19 cellular contexts compared by ENCODE assay signal in the genomic region with DNA sequence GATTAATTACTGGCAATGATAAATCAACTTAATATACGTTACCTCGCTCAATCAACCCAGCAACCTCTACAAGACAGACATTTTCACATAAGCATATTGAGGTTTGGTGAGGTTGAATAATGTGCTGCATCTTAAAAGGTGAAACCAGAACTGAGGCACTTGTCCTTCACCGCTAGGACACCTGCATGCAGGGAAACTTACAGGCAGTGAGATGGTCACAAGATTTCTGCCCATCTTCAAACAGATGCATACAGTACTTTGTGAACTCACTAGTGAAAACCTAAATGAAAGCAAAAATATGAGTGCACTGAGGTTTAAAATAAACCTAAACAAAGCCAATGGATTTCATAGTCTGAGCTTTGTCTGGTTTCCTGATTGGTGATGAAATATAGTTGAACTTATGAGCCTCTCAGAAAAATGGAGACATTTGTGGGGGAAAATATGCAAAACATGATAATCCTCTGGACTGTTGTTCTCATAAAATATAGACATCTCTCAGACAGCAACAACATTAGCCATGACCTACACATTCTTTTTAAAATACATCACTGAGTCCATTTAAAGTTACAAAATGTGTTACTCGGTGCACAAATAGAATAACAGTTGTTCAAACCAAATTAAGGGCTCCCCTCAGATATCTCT. TPM values are rescaled to one million over a fixed set of nuclear protein-coding genes. Genes with fewer than 3 reads are reported as not detected.
DNase-seq lines count a peak whose midpoint lies in the region; ATAC-seq, FAIRE-seq and TF ChIP-seq lines count a peak whose summit lies in the region.
"Had no signal": no experiment of that assay in that cellular context is flagged by ENCODE, and none has a peak within 500 bp of the region (broad histone marks: within the 10 kb centered on the region; RNA-seq: fewer than 3 reads in every experiment).

No MANE protein-coding gene starts in this region.

- dilution Hi-C loops in keratinocyte (cut with MboI; ENCODE audit: extremely low pct_ligation_motif_present, low sequenced_read_pairs): no loop called here

- no peaks in the 10 kb centered on the region for H3K9me1 ChIP-seq in keratinocyte (ENCODE audit: control insufficient read depth, extremely low read depth, insufficient read depth, low read length)

- H3K27ac Mint-ChIP-seq in natural killer cell: no peak overlapping the region
- H3K27ac Mint-ChIP-seq: activated CD4-positive, alpha-beta memory T cell treated with anti-CD3 and anti-CD28 coated beads for 36 hours; type B pancreatic cell had no signal

- no peaks in the 10 kb centered on the region for H3K4me1 ChIP-seq in keratinocyte (ENCODE audit: control insufficient read depth, extremely low read depth, insufficient read depth, low read length)
- H3K4me1 ChIP-seq: BLaER1 treated with 17β-estradiol and CSF1 and Interleukin-3, amounts not matched to agents 10 nM and 100 nM; heart left ventricle; Peyer's patch had no signal

- no peaks in the 10 kb centered on the region for H4K20me1 ChIP-seq in keratinocyte (ENCODE audit: control insufficient read depth, extremely low read depth, insufficient read depth, low read length)
- H4K20me1 ChIP-seq: BLaER1 treated with 17β-estradiol and CSF1 and Interleukin-3, amounts not matched to agents 10 nM and 100 nM had no signal

- H3K27me3 ChIP-seq in brain microvascular endothelial cell (replicated peaks): no peaks in the 10 kb centered on the region
- H3K27me3 ChIP-seq in keratinocyte (ENCODE audit: control insufficient read depth, extremely low read depth, insufficient read depth, low read length): no peaks in the 10 kb centered on the region
- H3K27me3 ChIP-seq: BLaER1 treated with 17β-estradiol and CSF1 and Interleukin-3, amounts not matched to agents 10 nM and 100 nM; heart left ventricle; neutrophil; Peyer's patch had no signal

- TF ChIP-seq CTCF in brain microvascular endothelial cell (IDR thresholded peaks at IDR 0.05; ENCODE audit: low read depth, low read length, missing control alignments) (no peak), keratinocyte (optimal IDR thresholded peaks at IDR 0.05 in 1 of 3, IDR thresholded peaks at IDR 0.05 in 1 of 3, conservative IDR thresholded peaks at IDR 0.05 in 1 of 3; ENCODE audit: extremely low read depth in 1 of 3, insufficient read depth in 2 of 3, low read length in 3 of 3) (no peak), natural killer cell (IDR thresholded peaks at IDR 0.05) (no peak)

- in situ Hi-C loops in brain microvascular endothelial cell (cut with HindIII; ENCODE audit: low pct_ligation_motif_present, low sequenced_read_pairs): no loop called here

- no peaks in the 10 kb centered on the region for H3K79me2 ChIP-seq in keratinocyte (ENCODE audit: control insufficient read depth, insufficient read depth, low read length)

- peak; percentile 13 for FAIRE-seq in keratinocyte (lab: Jason Lieb, UNC)

- no peak overlapping the region for H2AFZ ChIP-seq in keratinocyte (ENCODE audit: control insufficient read depth, low read length)

- no peak overlapping the region for H3K9ac ChIP-seq in keratinocyte (ENCODE audit: control insufficient read depth, extremely low read depth, insufficient read depth, low read length)
- H3K9ac ChIP-seq: BLaER1 treated with 17β-estradiol and CSF1 and Interleukin-3, amounts not matched to agents 10 nM and 100 nM had no signal

- H3K4me2 ChIP-seq in keratinocyte (ENCODE audit: control insufficient read depth, extremely low read depth, insufficient read depth, low read depth, low read length): no peak overlapping the region
- H3K4me2 ChIP-seq: BLaER1 treated with 17β-estradiol and CSF1 and Interleukin-3, amounts not matched to agents 10 nM and 100 nM had no signal

- ATAC-seq in GM19324 (IDR thresholded peaks at IDR 0.05; ENCODE audit: low FRiP score, unreplicated experiment): peak; percentile 70
- ATAC-seq in natural killer cell: no peak
- ATAC-seq in GM18511 (IDR thresholded peaks at IDR 0.05; ENCODE audit: unreplicated experiment): no peak
- ATAC-seq: heart left ventricle had no signal

- H3K4me1 Mint-ChIP-seq in natural killer cell: no peaks in the 10 kb centered on the region

- no peaks in the 10 kb centered on the region for H3K36me3 Mint-ChIP-seq in natural killer cell
- H3K36me3 Mint-ChIP-seq: activated CD4-positive, alpha-beta memory T cell treated with anti-CD3 and anti-CD28 coated beads for 36 hours; type B pancreatic cell had no signal

- peaks cover 2 to 4% of the 10 kb centered on the region in 2 donors for H3K9me3 Mint-ChIP-seq in natural killer cell
- H3K9me3 Mint-ChIP-seq: activated CD4-positive, alpha-beta memory T cell treated with anti-CD3 and anti-CD28 coated beads for 36 hours; type B pancreatic cell had no signal

- H3K27me3 Mint-ChIP-seq in natural killer cell (ENCODE audit: low read depth in 2 of 2): peaks cover 0 to 4% of the 10 kb centered on the region in 2 donors
- H3K27me3 Mint-ChIP-seq: type B pancreatic cell had no signal

- H3K27ac ChIP-seq in brain microvascular endothelial cell (no peak overlapping the region), keratinocyte (ENCODE audit: control insufficient read depth, insufficient read depth, low read length) (no peak overlapping the region)
- H3K27ac ChIP-seq: BLaER1 treated with 17β-estradiol and CSF1 and Interleukin-3, amounts not matched to agents 10 nM and 100 nM; heart left ventricle; neutrophil; Peyer's patch; WERI-Rb-1 had no signal

- DNase-seq in brain microvascular endothelial cell: peak; percentile 25
- DNase-seq in keratinocyte (ENCODE audit: low read depth, low spot score): no peak
- no peak for DNase-seq in activated CD4-positive, alpha-beta T cell treated with anti-CD3 and anti-CD28 coated beads, Interleukin-2, amount 50 U/mL, for 4 hours
- DNase-seq in natural killer cell: no peak
- DNase-seq in activated effector memory CD4-positive, alpha-beta T cell treated with anti-CD3 and anti-CD28 coated beads, Interleukin-2, amount 50 U/mL, for 16 hours: no peak
- DNase-seq: activated CD4-positive, alpha-beta memory T cell treated with anti-CD3 and anti-CD28 coated beads for 36 hours; activated naive CD4-positive, alpha-beta T cell; anterior cingulate cortex; heart left ventricle; NCI-H1417 treated with DMSO at 0.1 percent for 48 hours; Peyer's patch; stimulated activated CD4-positive, alpha-beta T cell treated with anti-CD3 and anti-CD28 coated beads, Interleukin-12 subunit alpha, Interleukin-12 subunit beta, amount 100 ng/mL, for 4 hours; WERI-Rb-1 had no signal

- H3K4me3 ChIP-seq in brain microvascular endothelial cell (ENCODE audit: low read depth, low read length) (no peak overlapping the region), keratinocyte (ENCODE audit: control insufficient read depth in 2 of 3, extremely low read depth in 1 of 3, insufficient read depth in 2 of 3, low read depth in 1 of 3, low read length in 3 of 3) (no peak overlapping the region)
- H3K4me3 ChIP-seq: BLaER1 treated with 17β-estradiol and CSF1 and Interleukin-3, amounts not matched to agents 10 nM and 100 nM; heart left ventricle; Peyer's patch had no signal

- intact Hi-C loops in natural killer cell (cut with micrococcal nuclease): no loop called here

- no peaks in the 10 kb centered on the region for H3K9me3 ChIP-seq in keratinocyte (ENCODE audit: control insufficient read depth, low read depth, low read length)
- H3K9me3 ChIP-seq: BLaER1 treated with 17β-estradiol and CSF1 and Interleukin-3, amounts not matched to agents 10 nM and 100 nM; heart left ventricle; neutrophil; Peyer's patch had no signal

- no peak overlapping the region for H3K4me3 Mint-ChIP-seq in natural killer cell
- H3K4me3 Mint-ChIP-seq: activated CD4-positive, alpha-beta memory T cell treated with anti-CD3 and anti-CD28 coated beads for 36 hours; type B pancreatic cell had no signal

- H3K36me3 ChIP-seq in brain microvascular endothelial cell (replicated peaks) (no peaks in the 10 kb centered on the region), keratinocyte (ENCODE audit: control insufficient read depth in 2 of 2, extremely low read depth in 1 of 2, insufficient read depth in 2 of 2, low read length in 2 of 2) (no peaks in the 10 kb centered on the region)
- H3K36me3 ChIP-seq: BLaER1 treated with 17β-estradiol and CSF1 and Interleukin-3, amounts not matched to agents 10 nM and 100 nM; heart left ventricle; neutrophil; Peyer's patch; WERI-Rb-1 had no signal

RNA-seq across cellular contexts. Expression of a gene that starts 20.9 kb away (rescaled TPM):
- 12.5 to 21.6 TPM (median 16.6 TPM) in 3 replicates for polyA plus RNA-seq in keratinocyte
- polyA plus RNA-seq in keratinocyte (2011; ENCODE audit: low read depth): 14.4 TPM
- polyA plus RNA-seq in keratinocyte (2011; cell fraction: cytosol; rRNA removed): 9.7 and 10.5 TPM in 2 replicates
- 26.5 and 34.1 TPM in 2 replicates for polyA plus RNA-seq in keratinocyte (2011; cell fraction: nucleus; rRNA removed)
- 11.2 and 22.7 TPM in 2 replicates for polyA plus RNA-seq in keratinocyte (2012; ENCODE audit: low replicate concordance)
- polyA minus RNA-seq in keratinocyte: 7.4 to 16.7 TPM (median 8.7 TPM) in 3 replicates
- polyA minus RNA-seq in keratinocyte (2011; cell fraction: cytosol; rRNA and poly(A)+ RNA removed): 11.1 TPM
- 21.8 and 32.7 TPM in 2 replicates for polyA minus RNA-seq in keratinocyte (2011; cell fraction: nucleus; rRNA and poly(A)+ RNA removed)
- not detected for total RNA-seq in natural killer cell
- total RNA-seq: activated CD4-positive, alpha-beta memory T cell treated with anti-CD3 and anti-CD28 coated beads for 36 hours; T-helper 2 cell treated with Interferon-gamma antibody and Interleukin-4, amounts not matched to agents 100 ng/mL and 5 ng/mL, for 36 hours had no signal
